ENCODE assay signal across 27 cellular contexts in the genomic region with DNA sequence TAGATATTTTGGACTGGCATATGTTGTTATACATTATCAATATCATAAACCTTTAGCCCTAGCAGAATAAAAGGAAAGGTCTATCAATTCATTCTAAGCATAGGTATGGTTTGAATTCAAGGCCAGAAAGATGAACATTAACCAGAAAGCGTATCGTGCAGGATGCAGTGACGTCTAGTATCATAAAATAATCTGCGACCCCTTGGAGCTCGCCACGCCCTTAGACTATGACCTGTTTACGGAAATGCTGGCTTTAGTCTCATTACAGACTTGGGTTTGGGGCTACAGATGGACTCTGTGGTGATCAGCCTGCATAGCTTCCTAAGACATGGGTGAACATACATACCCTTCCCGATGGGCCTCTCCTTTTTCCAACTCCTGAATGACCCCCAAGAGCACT. TPM values are rescaled to one million over a fixed set of nuclear protein-coding genes. Genes with fewer than 3 reads are reported as not detected.
"Had no signal": no experiment of that assay in that cellular context is flagged by ENCODE, and none has a peak within 500 bp of the region (broad histone marks: within the 10 kb centered on the region; RNA-seq: fewer than 3 reads in every experiment).

No MANE protein-coding gene starts in this region.

- H3K4me1 ChIP-seq: stomach, suprapubic skin, testis, thyroid gland, tibial artery, tibial nerve, upper lobe of left lung, upper lobe of right lung, uterus, vagina had no signal

- H3K27ac ChIP-seq: stomach, suprapubic skin, testis, thoracic aorta, thyroid gland, tibial artery, tibial nerve, transverse colon, upper lobe of left lung, upper lobe of right lung, uterus, vagina had no signal

- DNase-seq: stimulated activated CD4-positive, alpha-beta T cell treated with anti-CD3 and anti-CD28 coated beads, Interleukin-2, amount 100 ng/mL, for 48 hours; stimulated activated CD4-positive, alpha-beta T cell treated with anti-CD3 and anti-CD28 coated beads, Interleukin-4, amount 100 ng/mL, for 1 hour; stimulated activated CD4-positive, alpha-beta T cell treated with anti-CD3 and anti-CD28 coated beads, Interleukin-4, amount 100 ng/mL, for 24 hours; stimulated activated CD4-positive, alpha-beta T cell treated with anti-CD3 and anti-CD28 coated beads, Interleukin-4, amount 100 ng/mL, for 4 hours; stimulated activated naive B cell treated with anti-CD40 and anti-IgM and Interleukin-4, amounts not matched to agents 10 μg/mL and 1 μg/mL and 100 μg/mL, for 72 hours; stimulated activated naive CD4-positive, alpha-beta T cell; stimulated activated naive CD4-positive, alpha-beta T cell treated with Interleukin-2 at 50 U/mL for 16 hours; stimulated activated naive CD8-positive, alpha-beta T cell treated with anti-CD3 and anti-CD28 coated beads, Interleukin-15, amount 100 ng/mL, for 72 hours; stimulated activated naive CD8-positive, alpha-beta T cell treated with anti-CD3 and anti-CD28 coated beads, Interleukin-15, Interleukin-2, amounts not matched to agents 100 U/mL and 50 U/mL, for 24 hours; stomach; substantia nigra; testis; thyroid gland; tibial artery; transverse colon; trophoblast cell; upper lobe of right lung; uterus had no signal

- FAIRE-seq: urothelium cell line had no signal

- H3K4me3 ChIP-seq: stomach, suprapubic skin, testis, thoracic aorta, thyroid gland, tibial artery, tibial nerve, transverse colon, upper lobe of left lung, upper lobe of right lung, uterus, vagina had no signal

- ATAC-seq: stimulated activated effector memory CD8-positive, alpha-beta T cell treated with anti-CD3 and anti-CD28 coated beads, Interleukin-12 subunit alpha, Interleukin-12 subunit beta, amount 100 ng/mL, for 72 hours; stimulated activated memory B cell treated with anti-CD40 and anti-IgM and Interleukin-4, amounts not matched to agents 10 μg/mL and 1 μg/mL and 100 μg/mL, for 72 hours; stimulated activated naive B cell treated with anti-CD40 and anti-IgM and Interleukin-4, amounts not matched to agents 10 μg/mL and 1 μg/mL and 100 μg/mL, for 72 hours; stimulated activated naive CD8-positive, alpha-beta T cell treated with anti-CD3 and anti-CD28 coated beads, Interleukin-15, amount 100 ng/mL, for 72 hours; stimulated activated naive CD8-positive, alpha-beta T cell treated with anti-CD3 and anti-CD28 coated beads, Interleukin-15, Interleukin-2, amounts not matched to agents 100 U/mL and 50 U/mL, for 24 hours; upper lobe of right lung had no signal

- H3K9me3 ChIP-seq: stomach, suprapubic skin, testis, thoracic aorta, thyroid gland, tibial artery, tibial nerve, transverse colon, upper lobe of left lung, upper lobe of right lung, uterus, vagina had no signal

- H3K36me3 ChIP-seq: thoracic aorta, thyroid gland, transverse colon, upper lobe of right lung, uterus, vagina had no signal

- H3K27me3 ChIP-seq: stomach, suprapubic skin, testis, thyroid gland, tibial artery, tibial nerve, transverse colon, upper lobe of left lung, upper lobe of right lung, uterus, vagina had no signal

RNA-seq across cellular contexts. Expression of gene INSYN2A, which starts 21.5 kb away (rescaled TPM):
- total RNA-seq: subcutaneous adipose tissue had no signal
